In genomic region chr14:24116111-24116809, GRCh38 we compare ENCODE assay signal across 11 cellular contexts. TPM values are rescaled to one million over a fixed set of nuclear protein-coding genes. Genes with fewer than 3 reads are reported as not detected.
DNase-seq lines count a peak whose midpoint lies in the region; ATAC-seq and TF ChIP-seq lines count a peak whose summit lies in the region.
"Had no signal": no experiment of that assay in that cellular context is flagged by ENCODE, and none has a peak within 500 bp of the region (broad histone marks: within the 10 kb centered on the region; RNA-seq: fewer than 3 reads in every experiment).

No MANE protein-coding gene starts in this region.

- H2AFZ ChIP-seq in mesenchymal stem cell (ENCODE audit: low read depth, low read length): no peak overlapping the region

- no peak overlapping the region for H4K91ac ChIP-seq in mesenchymal stem cell (ENCODE audit: low read length)

- DNase-seq in activated T-cell treated with anti-CD3 and anti-CD28 coated beads, Interleukin-2, amount 50 U/mL, for 24 hours: no peak
- DNase-seq in activated T-cell treated with anti-CD3 and anti-CD28 coated beads for 4 hours (no peak), suprapubic skin (ENCODE audit: low spot score in 2 of 2) (no peak), mesenchymal stem cell (no peak), NCI-H1417 (lab: John Stamatoyannopoulos, UW) (no peak)
- no peak for DNase-seq in activated naive CD8-positive, alpha-beta T cell treated with anti-CD3 and anti-CD28 coated beads, Interleukin-2, amount 10 ng/mL, durations not matched to agents 7 days and 5 days
- DNase-seq: BE2C, SIG-M5 had no signal

- H3K4me3 Mint-ChIP-seq in activated T-cell treated with anti-CD3 and anti-CD28 coated beads, Interleukin-2, amount 50 U/mL, for 24 hours: peak overlapping the region; percentile 90
- peak overlapping the region; percentile 99 for H3K4me3 Mint-ChIP-seq in activated naive CD8-positive, alpha-beta T cell treated with anti-CD3 and anti-CD28 coated beads, Interleukin-2, amount 10 ng/mL, durations not matched to agents 7 days and 5 days

- H3K9me3 Mint-ChIP-seq in activated T-cell treated with anti-CD3 and anti-CD28 coated beads, Interleukin-2, amount 50 U/mL, for 24 hours: no peaks in the 10 kb centered on the region
- H3K9me3 Mint-ChIP-seq in activated naive CD8-positive, alpha-beta T cell treated with anti-CD3 and anti-CD28 coated beads, Interleukin-2, amount 10 ng/mL, durations not matched to agents 7 days and 5 days: no peaks in the 10 kb centered on the region

- H2BK5ac ChIP-seq in mesenchymal stem cell (ENCODE audit: low read depth, low read length, poor library complexity, severe bottlenecking): no peak overlapping the region

- peak overlapping the region; percentile 61 to 91 (median 88) for H3K4me3 ChIP-seq in liver (ENCODE audit: low read depth in 1 of 3, low read length in 3 of 3)
- H3K4me3 ChIP-seq in suprapubic skin: peak overlapping the region; percentile 70
- peak overlapping the region in 1 of 2 experiments; percentile 91 for H3K4me3 ChIP-seq in mesenchymal stem cell (ENCODE audit: insufficient read depth in 1 of 2, low read depth in 1 of 2, low read length in 2 of 2)

- H3K23ac ChIP-seq in mesenchymal stem cell (ENCODE audit: low read length in 2 of 2): no peak overlapping the region

- H3K18ac ChIP-seq in mesenchymal stem cell (ENCODE audit: low read depth in 1 of 2, low read length in 2 of 2): no peak overlapping the region

- H3K27ac ChIP-seq in liver (ENCODE audit: low read depth in 1 of 2, low read length in 2 of 2) (peak overlapping the region; percentile 99 to 100), suprapubic skin (no peak overlapping the region), mesenchymal stem cell (ENCODE audit: low read length, poor library complexity, severe bottlenecking) (no peak overlapping the region)

- no peak overlapping the region for H2BK12ac ChIP-seq in mesenchymal stem cell (ENCODE audit: low read length in 2 of 2)

- H3K9me3 ChIP-seq in liver (ENCODE audit: control insufficient read depth in 4 of 4, low read length in 3 of 4) (no peaks in the 10 kb centered on the region), suprapubic skin (no peaks in the 10 kb centered on the region), mesenchymal stem cell (ENCODE audit: control insufficient read depth, low read length) (no peaks in the 10 kb centered on the region)
- H3K9me3 ChIP-seq: BE2C had no signal

- ATAC-seq in activated naive CD8-positive, alpha-beta T cell treated with anti-CD3 and anti-CD28 coated beads, Interleukin-2, amount 10 ng/mL, durations not matched to agents 7 days and 5 days (ENCODE audit: low read depth): no peak
- no peak for ATAC-seq in GM21717 (IDR thresholded peaks at IDR 0.05; ENCODE audit: unreplicated experiment)

- TF ChIP-seq CTCF in liver (IDR thresholded peaks at IDR 0.05; ENCODE audit: low read depth, low read length, missing input control) (no peak), suprapubic skin (IDR thresholded peaks at IDR 0.05) (no peak)

- peaks cover 25% of the 10 kb centered on the region for H3K79me1 ChIP-seq in mesenchymal stem cell (replicated peaks; ENCODE audit: low read length, poor library complexity, severe bottlenecking)

- no peak overlapping the region for H3K14ac ChIP-seq in mesenchymal stem cell (ENCODE audit: low read length in 2 of 2)

- peak overlapping the region; percentile 99 for H3K27ac Mint-ChIP-seq in activated T-cell treated with anti-CD3 and anti-CD28 coated beads, Interleukin-2, amount 50 U/mL, for 24 hours
- H3K27ac Mint-ChIP-seq in activated naive CD8-positive, alpha-beta T cell treated with anti-CD3 and anti-CD28 coated beads, Interleukin-2, amount 10 ng/mL, durations not matched to agents 7 days and 5 days: peak overlapping the region; percentile 99

- no peak for TF ChIP-seq POLR2A in suprapubic skin (IDR thresholded peaks at IDR 0.05)

- H3K27me3 ChIP-seq in liver (ENCODE audit: control insufficient read depth in 4 of 4, insufficient read depth in 4 of 4, low read length in 3 of 4) (no peaks in the 10 kb centered on the region), suprapubic skin (no peaks in the 10 kb centered on the region), mesenchymal stem cell (ENCODE audit: control insufficient read depth in 1 of 2, insufficient read depth in 1 of 2, low read length in 2 of 2) (no peaks in the 10 kb centered on the region)
- H3K27me3 ChIP-seq: BE2C had no signal

- TF ChIP-seq RAD21 in liver (IDR thresholded peaks at IDR 0.05): no peak

- 30% methylated on average over 6 of the region's 6 CpGs for WGBS in liver
- 81% methylated on average over 6 of the region's 6 CpGs for WGBS in suprapubic skin
- WGBS in mesenchymal stem cell: 78% methylated on average over 6 of the region's 6 CpGs

- POLR2A ChIA-PET in activated naive CD8-positive, alpha-beta T cell treated with anti-CD3 and anti-CD28 coated beads, Interleukin-2, amount 10 ng/mL, durations not matched to agents 7 days and 5 days (lab: Charles Lee): interaction anchor here (0.6 to 8.3 kb wide), 9 partner anchors 9 to 244 kb away, joined by 3 to 176 read pairs (median 51); partner anchors contain the start of genes EMC9, FITM1, IRF9 and PCK2

- peaks cover 15 to 32% (median 30%) of the 10 kb centered on the region in 4 donors for H3K36me3 ChIP-seq in liver (ENCODE audit: control insufficient read depth in 4 of 4, insufficient read depth in 3 of 4, low read depth in 1 of 4, low read length in 3 of 4)
- peaks cover 42% of the 10 kb centered on the region for H3K36me3 ChIP-seq in suprapubic skin
- peaks cover 37 to 41% of the 10 kb centered on the region in 2 experiments for H3K36me3 ChIP-seq in mesenchymal stem cell (ENCODE audit: control insufficient read depth in 1 of 2, insufficient read depth in 2 of 2, low read depth in 1 of 2, low read length in 2 of 2)

- H3K27me3 Mint-ChIP-seq in activated T-cell treated with anti-CD3 and anti-CD28 coated beads, Interleukin-2, amount 50 U/mL, for 24 hours: no peaks in the 10 kb centered on the region
- H3K27me3 Mint-ChIP-seq in activated naive CD8-positive, alpha-beta T cell treated with anti-CD3 and anti-CD28 coated beads, Interleukin-2, amount 10 ng/mL, durations not matched to agents 7 days and 5 days: no peaks in the 10 kb centered on the region

- H3K4me1 ChIP-seq in liver (ENCODE audit: control insufficient read depth in 4 of 4, insufficient read depth in 4 of 4, low read length in 3 of 4) (peaks cover 3 to 40% (median 33%) of the 10 kb centered on the region in 4 donors), suprapubic skin (peaks cover 27% of the 10 kb centered on the region), mesenchymal stem cell (ENCODE audit: control insufficient read depth, insufficient read depth, low read depth, low read length) (peaks cover 7% of the 10 kb centered on the region)
- H3K4me1 ChIP-seq: BE2C had no signal

- no peak for TF ChIP-seq EP300 in suprapubic skin (IDR thresholded peaks at IDR 0.05)

- no peak overlapping the region for H4K8ac ChIP-seq in mesenchymal stem cell (ENCODE audit: low read length)

- H3K36me3 Mint-ChIP-seq in activated T-cell treated with anti-CD3 and anti-CD28 coated beads, Interleukin-2, amount 50 U/mL, for 24 hours (ENCODE audit: low read depth): peaks cover 69% of the 10 kb centered on the region
- peaks cover 30% of the 10 kb centered on the region for H3K36me3 Mint-ChIP-seq in activated naive CD8-positive, alpha-beta T cell treated with anti-CD3 and anti-CD28 coated beads, Interleukin-2, amount 10 ng/mL, durations not matched to agents 7 days and 5 days

- H2BK120ac ChIP-seq in mesenchymal stem cell (ENCODE audit: low read depth, low read length): no peak overlapping the region

- no peak overlapping the region for H3K4me2 ChIP-seq in mesenchymal stem cell (ENCODE audit: low read length, poor library complexity, severe bottlenecking)

- peaks cover 24% of the 10 kb centered on the region for H3K4me1 Mint-ChIP-seq in activated T-cell treated with anti-CD3 and anti-CD28 coated beads, Interleukin-2, amount 50 U/mL, for 24 hours (ENCODE audit: low read depth)
- peaks cover 19% of the 10 kb centered on the region for H3K4me1 Mint-ChIP-seq in activated naive CD8-positive, alpha-beta T cell treated with anti-CD3 and anti-CD28 coated beads, Interleukin-2, amount 10 ng/mL, durations not matched to agents 7 days and 5 days

- H3K4ac ChIP-seq in mesenchymal stem cell (ENCODE audit: low read depth in 1 of 2, low read length in 2 of 2): no peak overlapping the region

- H3K9ac ChIP-seq in liver (ENCODE audit: low read depth in 1 of 2, low read length in 2 of 2) (peak overlapping the region; percentile 96 to 97), mesenchymal stem cell (ENCODE audit: low read length) (no peak overlapping the region)

- H2AK5ac ChIP-seq in mesenchymal stem cell (ENCODE audit: low read length, severe bottlenecking): no peak overlapping the region

- no peak overlapping the region for H2BK15ac ChIP-seq in mesenchymal stem cell (ENCODE audit: low read depth, poor library complexity, severe bottlenecking)

RNA-seq across cellular contexts. Expression of gene NRL, which starts 1.5 kb away (rescaled TPM):
- total RNA-seq in activated naive CD8-positive, alpha-beta T cell treated with anti-CD3 and anti-CD28 coated beads, Interleukin-2, amount 10 ng/mL, durations not matched to agents 7 days and 5 days: 1 to 10 TPM; 3.3 to 3.4 TPM
- total RNA-seq in liver (1 to 10 TPM; 2.7 to 3.2 TPM), suprapubic skin (1 to 10 TPM; 2.2 to 2.9 (median 2.3) TPM)
- 1 to 10 TPM; 1.5 to 2.9 TPM for polyA plus RNA-seq in liver
- polyA plus RNA-seq in mesenchymal stem cell (2013, experiment 1 of 2): 0.76 TPM
- polyA plus RNA-seq in mesenchymal stem cell (2013, experiment 2 of 2): 0.63 TPM

RNA-seq across cellular contexts. Expression of gene DCAF11, which starts 1.7 kb away (rescaled TPM):
- 100 to 1,000 TPM; 100 to 105 TPM for total RNA-seq in activated naive CD8-positive, alpha-beta T cell treated with anti-CD3 and anti-CD28 coated beads, Interleukin-2, amount 10 ng/mL, durations not matched to agents 7 days and 5 days
- total RNA-seq in liver (100 to 1,000 TPM; 215 to 312 TPM), suprapubic skin (10 to 100 TPM; 64.2 to 71.7 (median 68.3) TPM)
- polyA plus RNA-seq in liver: 100 to 1,000 TPM in 1 of 2 donors, 10 to 100 TPM in 1; 30.1 to 119 TPM
- polyA plus RNA-seq in mesenchymal stem cell (2013, experiment 1 of 2): 18.1 TPM
- 18.7 TPM for polyA plus RNA-seq in mesenchymal stem cell (2013, experiment 2 of 2)

RNA-seq across cellular contexts. Expression of gene FITM1, which starts 14.2 kb away (rescaled TPM):
- 1 to 10 TPM; 1.3 to 1.7 TPM for total RNA-seq in activated naive CD8-positive, alpha-beta T cell treated with anti-CD3 and anti-CD28 coated beads, Interleukin-2, amount 10 ng/mL, durations not matched to agents 7 days and 5 days
- total RNA-seq in liver (1 to 10 TPM; 1.7 to 6.4 TPM), suprapubic skin (1 to 10 TPM in 3 of 4 donors, not detected in 1; 1.7 to 3.4 (median 2.3) TPM)
- polyA plus RNA-seq in liver: 10 to 100 TPM; 11.9 to 16.1 TPM
- polyA plus RNA-seq in mesenchymal stem cell (2013, experiment 1 of 2): 0.21 TPM
- polyA plus RNA-seq in mesenchymal stem cell (2013, experiment 2 of 2): 0.12 TPM
- total RNA-seq: temporal lobe had no signal

RNA-seq across cellular contexts. Expression of gene PSME1, which starts 19.7 kb away (rescaled TPM):
- 100 to 1,000 TPM; 430 to 443 TPM for total RNA-seq in activated naive CD8-positive, alpha-beta T cell treated with anti-CD3 and anti-CD28 coated beads, Interleukin-2, amount 10 ng/mL, durations not matched to agents 7 days and 5 days
- total RNA-seq in liver (10 to 100 TPM; 63.3 to 71.9 TPM), suprapubic skin (100 to 1,000 TPM in 2 of 4 donors, 10 to 100 TPM in 2; 72.3 to 113 (median 91.1) TPM)
- polyA plus RNA-seq in liver: 100 to 1,000 TPM; 131 to 237 TPM
- 210 TPM for polyA plus RNA-seq in mesenchymal stem cell (2013, experiment 1 of 2)
- 213 TPM for polyA plus RNA-seq in mesenchymal stem cell (2013, experiment 2 of 2)

RNA-seq across cellular contexts. Expression of gene PCK2, which starts 22.1 kb away (rescaled TPM):
- total RNA-seq in activated naive CD8-positive, alpha-beta T cell treated with anti-CD3 and anti-CD28 coated beads, Interleukin-2, amount 10 ng/mL, durations not matched to agents 7 days and 5 days: 10 to 100 TPM; 47.4 to 50.6 TPM
- total RNA-seq in liver: 100 to 1,000 TPM in 1 of 2 donors, 10 to 100 TPM in 1; 39.8 to 205 TPM
- polyA plus RNA-seq in liver: 100 to 1,000 TPM; 236 to 250 TPM
- total RNA-seq in suprapubic skin: 10 to 100 TPM in 3 of 4 donors, 1 to 10 TPM in 1; 9.2 to 25.1 (median 14.4) TPM
- 37.0 TPM for polyA plus RNA-seq in mesenchymal stem cell (2013, experiment 1 of 2)
- polyA plus RNA-seq in mesenchymal stem cell (2013, experiment 2 of 2): 35.2 TPM

Comparison
In these comparisons a context has a peak if more than half of its experiments do, and no peak if none do; other contexts are left out.
1. H3K27ac ChIP-seq: peak in liver (2 of 2); none in suprapubic skin (single experiment) and mesenchymal stem cell (single experiment).